In the genomic region with DNA sequence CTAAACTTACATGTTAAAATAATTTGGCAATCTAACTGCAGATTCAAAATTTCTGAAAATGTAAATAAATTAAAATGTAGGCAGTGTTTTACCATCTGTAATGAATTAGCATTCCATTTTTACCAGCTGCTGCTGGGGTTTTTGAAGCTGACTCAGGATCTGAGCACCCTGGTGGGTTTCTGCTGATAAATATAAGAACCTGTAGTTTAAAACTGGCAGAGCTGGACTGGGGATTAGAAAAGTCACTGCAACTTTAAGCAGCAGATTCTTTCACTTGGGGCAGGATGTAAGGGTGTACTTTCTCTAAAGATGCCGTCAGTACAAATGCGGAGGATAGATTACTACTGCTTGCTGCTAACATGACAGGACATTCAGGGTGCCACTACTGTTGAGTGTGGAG, we compare ENCODE assay signal across 13 cellular contexts.
A peak's percentile ranks its signal among the peaks of the same experiment; 100 is the strongest.
DNase-seq lines count a peak whose midpoint lies in the region; ATAC-seq and TF ChIP-seq lines count a peak whose summit lies in the region.
"Had no signal": no experiment of that assay in that cellular context is flagged by ENCODE, and none has a peak within 500 bp of the region (broad histone marks: within the 10 kb centered on the region; RNA-seq: fewer than 3 reads in every experiment).

No MANE protein-coding gene starts in this region.

- ATAC-seq in CD8-positive, alpha-beta T cell = no peak
- ATAC-seq: activated T-cell treated with anti-CD3 and anti-CD28 coated beads, Interleukin-2, amount 50 U/mL, for 72 hours had no signal

- H3K27me3 ChIP-seq in SJCRH30 = no peaks in the 10 kb centered on the region
- H3K27me3 ChIP-seq in CD8-positive, alpha-beta T cell (ENCODE audit: insufficient read depth, low read length) = no peaks in the 10 kb centered on the region

- POLR2A ChIA-PET in CD8-positive, alpha-beta T cell (lab: Charles Lee) = no interaction called here

- H3K36me3 ChIP-seq in SJCRH30 = no peaks in the 10 kb centered on the region
- no peaks in the 10 kb centered on the region for H3K36me3 ChIP-seq in CD8-positive, alpha-beta T cell (ENCODE audit: insufficient read depth, low read length)

- no peak overlapping the region; the same call in 1 of the 2 replicates for H3K27ac ChIP-seq in SJCRH30
- no peak overlapping the region for H3K27ac ChIP-seq in CD8-positive, alpha-beta T cell (ENCODE audit: low read depth, low read length)

- no peaks in the 10 kb centered on the region for H3K27me3 Mint-ChIP-seq in type B pancreatic cell
- no peaks in the 10 kb centered on the region for H3K27me3 Mint-ChIP-seq in CD8-positive, alpha-beta T cell (ENCODE audit: low read depth)
- H3K27me3 Mint-ChIP-seq: B cell had no signal

- no peaks in the 10 kb centered on the region for H3K9me3 ChIP-seq in SJCRH30 (replicated peaks)
- no peaks in the 10 kb centered on the region for H3K9me3 ChIP-seq in CD8-positive, alpha-beta T cell (ENCODE audit: low read length)

- H3K4me1 ChIP-seq in SJCRH30 = peaks cover 19% of the 10 kb centered on the region
- H3K4me1 ChIP-seq in CD8-positive, alpha-beta T cell (ENCODE audit: insufficient read depth, low read length) = no peaks in the 10 kb centered on the region

- CTCF ChIA-PET in CD8-positive, alpha-beta T cell (lab: Charles Lee) = no interaction called here

- no peak overlapping the region for H3K4me3 Mint-ChIP-seq in type B pancreatic cell
- H3K4me3 Mint-ChIP-seq in CD8-positive, alpha-beta T cell = no peak overlapping the region
- H3K4me3 Mint-ChIP-seq: activated T-cell treated with anti-CD3 and anti-CD28 coated beads, Interleukin-2, amount 50 U/mL, for 72 hours; B cell had no signal

- intact Hi-C loops in CD8-positive, alpha-beta T cell (cut with DNase I, micrococcal nuclease) = no loop called here

- peaks cover 27% of the 10 kb centered on the region for H3K4me1 Mint-ChIP-seq in type B pancreatic cell (ENCODE audit: unreplicated experiment)
- H3K4me1 Mint-ChIP-seq in CD8-positive, alpha-beta T cell (ENCODE audit: low read depth) = no peaks in the 10 kb centered on the region

- TF ChIP-seq CTCF in fibroblast of villous mesenchyme (IDR thresholded peaks at IDR 0.05; ENCODE audit: insufficient read depth, low read depth, low read length) (no peak), type B pancreatic cell (conservative IDR thresholded peaks at IDR 0.05) (no peak)
- TF ChIP-seq CTCF in CD8-positive, alpha-beta T cell (IDR thresholded peaks at IDR 0.05) = no peak

- H3K9me3 Mint-ChIP-seq in type B pancreatic cell = no peaks in the 10 kb centered on the region
- H3K9me3 Mint-ChIP-seq in CD8-positive, alpha-beta T cell = peaks cover 13% of the 10 kb centered on the region
- H3K9me3 Mint-ChIP-seq: activated T-cell treated with anti-CD3 and anti-CD28 coated beads, Interleukin-2, amount 50 U/mL, for 72 hours had no signal

- H3K4me3 ChIP-seq in SJCRH30 (no peak overlapping the region), fibroblast of villous mesenchyme (ENCODE audit: low read depth, low read length) (no peak overlapping the region)
- no peak overlapping the region for H3K4me3 ChIP-seq in CD8-positive, alpha-beta T cell (ENCODE audit: low read depth, low read length)

- no peaks in the 10 kb centered on the region for H3K36me3 Mint-ChIP-seq in type B pancreatic cell
- H3K36me3 Mint-ChIP-seq in CD8-positive, alpha-beta T cell = peaks cover 44% of the 10 kb centered on the region

- peak overlapping the region; percentile 32 for H3K27ac Mint-ChIP-seq in type B pancreatic cell
- no peak overlapping the region for H3K27ac Mint-ChIP-seq in CD8-positive, alpha-beta T cell
- H3K27ac Mint-ChIP-seq: activated T-cell treated with anti-CD3 and anti-CD28 coated beads, Interleukin-2, amount 50 U/mL, for 72 hours; B cell had no signal

- DNase-seq in NCI-H748 (lab: John Stamatoyannopoulos, UW; ENCODE audit: unreplicated experiment) (peak; percentile 38), NCI-H748 treated with DMSO at 0.1 percent for 48 hours (lab: John Stamatoyannopoulos, UW) (no peak), SJCRH30 (peak; percentile 5 to 41), fibroblast of villous mesenchyme (ENCODE audit: low read depth) (peak; percentile 71), type B pancreatic cell (ENCODE audit: extremely low spot score, unreplicated experiment) (no peak), SW480 (ENCODE audit: low spot score) (no peak)
- no peak for DNase-seq in effector CD8-positive, alpha-beta T cell (lab: John Stamatoyannopoulos, UW)
- no peak for DNase-seq in CD8-positive, alpha-beta T cell
- DNase-seq: activated T-cell treated with anti-CD3 and anti-CD28 coated beads, Interleukin-2, amount 50 U/mL, for 72 hours; Karpas-422; NK-92 treated with Interleukin-12 subunit alpha and Interleukin-12 subunit beta, amount 100 ng/mL, for 24 hours; posterior cingulate gyrus had no signal

Comparison
In these comparisons a context has a peak if more than half of its experiments do, and no peak if none do; other contexts are left out.
1. DNase-seq: peak in NCI-H748 (single experiment), SJCRH30 (2 of 2) and fibroblast of villous mesenchyme (single experiment); none in NCI-H748 treated with DMSO at 0.1 percent for 48 hours (single experiment), type B pancreatic cell (single experiment), effector CD8-positive, alpha-beta T cell (single experiment), SW480 (single experiment) and CD8-positive, alpha-beta T cell (0 of 7).